Comparison of ENCODE assay signal across 1 cellular context in genomic region chr2:177682768-177683472, GRCh38.
TF ChIP-seq lines count a peak whose summit lies in the region.

No MANE protein-coding gene starts in this region.

TF ChIP-seq in K562, 482 proteins besides CTCF, POLR2A, EP300 and RAD21 (continued from another document and continues in another):
- TF ChIP-seq HBP1 (CRISPR knock-in tag; IDR thresholded peaks at IDR 0.05) (no peak), MBD1 (CRISPR knock-in tag; IDR thresholded peaks at IDR 0.05) (no peak), TEAD2 (tag; IDR thresholded peaks at IDR 0.05) (0 out of 2 replicates have a peak, but pooled peaks have one; percentile 2), ZNF311 (CRISPR knock-in tag; IDR thresholded peaks at IDR 0.05) (no peak), TSC22D4 (tag; IDR thresholded peaks at IDR 0.05) (no peak), HMGXB4 (CRISPR knock-in tag; IDR thresholded peaks at IDR 0.05) (no peak), ZNF766 (CRISPR knock-in tag; conservative IDR thresholded peaks at IDR 0.05) (0 out of 2 replicates have a peak, but pooled peaks have one; percentile 53), CBFA2T3 (IDR thresholded peaks at IDR 0.05) (peak; percentile 61), CBFA2T2 (conservative IDR thresholded peaks at IDR 0.05) (no peak; the same call in 1 of the 2 replicates), HMBOX1 (IDR thresholded peaks at IDR 0.05) (peak; percentile 72), KLF1 (tag; IDR thresholded peaks at IDR 0.05) (no peak), MYC (IDR thresholded peaks at IDR 0.05; ENCODE audit: low read depth, low read length) (no peak), MYC (CRISPR knock-in tag; IDR thresholded peaks at IDR 0.05; ENCODE audit: borderline replicate concordance, low read depth) (no peak), CBX5 (IDR thresholded peaks at IDR 0.05; ENCODE audit: borderline replicate concordance, low read depth) (no peak), ZFP1 (CRISPR knock-in tag; IDR thresholded peaks at IDR 0.05) (no peak), PBX2 (CRISPR knock-in tag; IDR thresholded peaks at IDR 0.05; ENCODE audit: low read depth) (no peak), PBX2 (tag; conservative IDR thresholded peaks at IDR 0.05; ENCODE audit: low read depth) (peak; percentile 89), CREB3 (tag; conservative IDR thresholded peaks at IDR 0.05; ENCODE audit: low read depth) (no peak), ZNF41 (CRISPR knock-in tag; conservative IDR thresholded peaks at IDR 0.05) (no peak), SMARCA4 (IDR thresholded peaks at IDR 0.05) (no peak), SMARCB1 (IDR thresholded peaks at IDR 0.05; ENCODE audit: insufficient read length, low read depth) (no peak), CSDE1 (IDR thresholded peaks at IDR 0.05) (peak in 1 of 2 experiments; percentile 30; a peak in 1 of 4 replicates), ZNF511 (CRISPR knock-in tag; IDR thresholded peaks at IDR 0.05) (no peak), KLF13 (tag; IDR thresholded peaks at IDR 0.05; ENCODE audit: borderline replicate concordance, low read depth) (no peak), SMAD4 (CRISPR knock-in tag; conservative IDR thresholded peaks at IDR 0.05) (0 out of 2 replicates have a peak, but pooled peaks have one; percentile 57), ZNF512 (tag; IDR thresholded peaks at IDR 0.05) (no peak), CC2D1A (IDR thresholded peaks at IDR 0.05) (no peak), ZNF79 (CRISPR knock-in tag; IDR thresholded peaks at IDR 0.05; ENCODE audit: low read depth) (no peak), DDX20 (tag; IDR thresholded peaks at IDR 0.05; ENCODE audit: low read depth) (0 out of 2 replicates have a peak, but pooled peaks have one; percentile 30), ZBTB17 (CRISPR knock-in tag; IDR thresholded peaks at IDR 0.05) (no peak), ARID1B (IDR thresholded peaks at IDR 0.05) (peak; percentile 43; the same call in 1 of the 2 replicates), HMG20A (CRISPR knock-in tag; conservative IDR thresholded peaks at IDR 0.05) (no peak), JUND (IDR thresholded peaks at IDR 0.05; ENCODE audit: borderline replicate concordance, low read depth, low read length) (no peak), JUND (tag; IDR thresholded peaks at IDR 0.05; ENCODE audit: borderline replicate concordance, low read depth, low read length) (peak; percentile 29; the same call in 1 of the 3 replicates), HDAC3 (IDR thresholded peaks at IDR 0.05; ENCODE audit: borderline replicate concordance, partially characterized antibody) (no peak), POLR3G (IDR thresholded peaks at IDR 0.05; ENCODE audit: extremely low read depth, insufficient read length, insufficient replicate concordance) (no peak), PKNOX1 (IDR thresholded peaks at IDR 0.05) (peak; percentile 18; the same call in 1 of the 2 replicates), ATF6 (CRISPR knock-in tag; IDR thresholded peaks at IDR 0.05) (no peak), ZNF76 (CRISPR knock-in tag; IDR thresholded peaks at IDR 0.05; ENCODE audit: borderline replicate concordance) (no peak), ZNF175 (CRISPR knock-in tag; IDR thresholded peaks at IDR 0.05; ENCODE audit: low read depth) (no peak), CEBPB (tag; IDR thresholded peaks at IDR 0.05) (no peak), HEY1 (CRISPR knock-in tag; IDR thresholded peaks at IDR 0.05; ENCODE audit: borderline replicate concordance) (no peak), RBBP5 (IDR thresholded peaks at IDR 0.05; ENCODE audit: borderline replicate concordance, insufficient read depth, low read length, poor library complexity, severe bottlenecking) (no peak), HES1 (IDR thresholded peaks at IDR 0.05; ENCODE audit: low read depth) (no peak), TRIM25 (IDR thresholded peaks at IDR 0.05; ENCODE audit: borderline replicate concordance) (no peak), MXD1 (CRISPR knock-in tag; IDR thresholded peaks at IDR 0.05; ENCODE audit: borderline replicate concordance, poor library complexity, severe bottlenecking) (no peak), NR2F6 (CRISPR knock-in tag; IDR thresholded peaks at IDR 0.05) (no peak), ZC3H8 (IDR thresholded peaks at IDR 0.05) (no peak)
